In genomic region chrX:10582945-10583344, GRCh38 we compare ENCODE assay signal across 27 cellular contexts. TPM values are rescaled to one million over a fixed set of nuclear protein-coding genes. Genes with fewer than 3 reads are reported as not detected.
DNase-seq lines count a peak whose midpoint lies in the region; ATAC-seq, FAIRE-seq and TF ChIP-seq lines count a peak whose summit lies in the region.
"Had no signal": no experiment of that assay in that cellular context is flagged by ENCODE, and none has a peak within 500 bp of the region (broad histone marks: within the 10 kb centered on the region; RNA-seq: fewer than 3 reads in every experiment).

No MANE protein-coding gene starts in this region.

- H3K9me3 ChIP-seq in A549 (peaks cover 16% of the 10 kb centered on the region), HEK293 (ENCODE audit: control insufficient read depth, insufficient read depth, low read depth, low read length) (no peaks in the 10 kb centered on the region), astrocyte (ENCODE audit: insufficient read depth, low read depth, low read length) (peaks cover 2% of the 10 kb centered on the region)
- H3K9me3 ChIP-seq: vagina had no signal

- ATAC-seq in A549 (no peak), GM21526 (IDR thresholded peaks at IDR 0.05; ENCODE audit: low FRiP score, unreplicated experiment) (no peak), GM18502 (IDR thresholded peaks at IDR 0.05; ENCODE audit: poor library complexity, unreplicated experiment) (no peak), HG03196 (IDR thresholded peaks at IDR 0.05; ENCODE audit: unreplicated experiment) (no peak)
- ATAC-seq: activated CD8-positive, alpha-beta T cell treated with anti-CD3 and anti-CD28 coated beads for 36 hours had no signal

- H3K4me3 ChIP-seq in A549 (peak overlapping the region; percentile 17; the same call in 1 of the 3 replicates), HEK293 (ENCODE audit: low read depth, low read length) (no peak overlapping the region), astrocyte (ENCODE audit: insufficient read depth, low read depth, low read length) (no peak overlapping the region), fibroblast of pulmonary artery (replicated peaks; ENCODE audit: low read depth, low read length) (no peak overlapping the region)
- H3K4me3 ChIP-seq: left lung, mucosa of descending colon, vagina had no signal

- H3K4me1 Mint-ChIP-seq in astrocyte (ENCODE audit: low read depth, unreplicated experiment) = peaks cover 22% of the 10 kb centered on the region
- H3K4me1 Mint-ChIP-seq: activated naive CD4-positive, alpha-beta T cell treated with anti-CD3 and anti-CD28 coated beads, Interleukin-2, amount 50 U/mL, for 24 hours; CD4-positive, CD25-positive, alpha-beta regulatory T cell had no signal

- H3K4me3 Mint-ChIP-seq in astrocyte (ENCODE audit: unreplicated experiment) = no peak overlapping the region
- H3K4me3 Mint-ChIP-seq: activated CD8-positive, alpha-beta T cell treated with anti-CD3 and anti-CD28 coated beads for 36 hours; activated naive CD4-positive, alpha-beta T cell treated with anti-CD3 and anti-CD28 coated beads, Interleukin-2, amount 50 U/mL, for 24 hours; brain had no signal

- peaks cover 7% of the 10 kb centered on the region for H3K36me3 Mint-ChIP-seq in astrocyte (ENCODE audit: low read depth, unreplicated experiment)
- H3K36me3 Mint-ChIP-seq: activated naive CD4-positive, alpha-beta T cell treated with anti-CD3 and anti-CD28 coated beads, Interleukin-2, amount 50 U/mL, for 24 hours; CD4-positive, CD25-positive, alpha-beta regulatory T cell had no signal

- no peak overlapping the region for H2AFZ ChIP-seq in astrocyte (ENCODE audit: low read depth, low read length)

- no peaks in the 10 kb centered on the region for H3K27me3 Mint-ChIP-seq in astrocyte (ENCODE audit: low read depth, unreplicated experiment)
- H3K27me3 Mint-ChIP-seq: activated CD8-positive, alpha-beta T cell treated with anti-CD3 and anti-CD28 coated beads for 36 hours; activated naive CD4-positive, alpha-beta T cell treated with anti-CD3 and anti-CD28 coated beads, Interleukin-2, amount 50 U/mL, for 24 hours; CD4-positive, CD25-positive, alpha-beta regulatory T cell had no signal

- TF ChIP-seq EP300 in A549 (IDR thresholded peaks at IDR 0.05) = no peak

- TF ChIP-seq CTCF in A549 (IDR thresholded peaks at IDR 0.05) (no peak), HEK293 (tag by site-specific recombination; IDR thresholded peaks at IDR 0.05) (no peak), astrocyte (IDR thresholded peaks at IDR 0.05; ENCODE audit: insufficient read depth, low read depth, low read length) (no peak), fibroblast of pulmonary artery (IDR thresholded peaks at IDR 0.05; ENCODE audit: low read length, missing control alignments) (no peak)

- peaks cover 58% of the 10 kb centered on the region for H3K4me1 ChIP-seq in A549
- H3K4me1 ChIP-seq in HEK293 (ENCODE audit: control insufficient read depth, insufficient read depth, low read length) = no peaks in the 10 kb centered on the region
- H3K4me1 ChIP-seq in astrocyte (ENCODE audit: insufficient read depth, low read length) = peaks cover 9% of the 10 kb centered on the region
- H3K4me1 ChIP-seq: left lung, vagina had no signal

- H4K20me1 ChIP-seq in astrocyte (ENCODE audit: insufficient read depth, low read length) = no peaks in the 10 kb centered on the region

- no peaks in the 10 kb centered on the region for H3K27me3 ChIP-seq in astrocyte (ENCODE audit: insufficient read depth, low read length)
- H3K27me3 ChIP-seq: left lung, vagina had no signal

- H3K27ac ChIP-seq in A549 (peak overlapping the region; percentile 95 to 96), HEK293 (ENCODE audit: extremely low read depth, low read depth, low read length) (no peak overlapping the region), astrocyte (ENCODE audit: low read depth, low read length) (no peak overlapping the region)
- H3K27ac ChIP-seq: left lung, vagina had no signal

- H3K4me2 ChIP-seq in A549 (peak overlapping the region; percentile 94), astrocyte (ENCODE audit: low read length) (no peak overlapping the region)

- peaks cover 15% of the 10 kb centered on the region for H3K9me3 Mint-ChIP-seq in astrocyte (ENCODE audit: unreplicated experiment)

- H3K27ac Mint-ChIP-seq in astrocyte (ENCODE audit: unreplicated experiment) = no peak overlapping the region
- H3K27ac Mint-ChIP-seq: activated CD8-positive, alpha-beta T cell treated with anti-CD3 and anti-CD28 coated beads for 36 hours; activated naive CD4-positive, alpha-beta T cell treated with anti-CD3 and anti-CD28 coated beads, Interleukin-2, amount 50 U/mL, for 24 hours; brain; CD4-positive, CD25-positive, alpha-beta regulatory T cell had no signal

- CTCF ChIA-PET in A549 (lab: Yijun Ruan, JAX) (interaction anchor here (1.0 to 2.0 kb wide), 5 partner anchors 16 to 518 kb away, joined by 3 to 7 read pairs (median 3); no protein-coding TSS in a partner anchor), HEK293 (lab: Yijun Ruan, JAX) (no interaction called here)

- peaks cover 0 to 5% of the 10 kb centered on the region in 2 experiments; a peak in 1 of 3 replicates for H3K36me3 ChIP-seq in HEK293 (ENCODE audit: control insufficient read depth in 2 of 2, insufficient read depth in 1 of 2, low read length in 2 of 2)
- H3K36me3 ChIP-seq in astrocyte (ENCODE audit: insufficient read depth, low read length) = no peaks in the 10 kb centered on the region
- H3K36me3 ChIP-seq: left lung, vagina had no signal

- POLR2A ChIA-PET in A549 (lab: Yijun Ruan, JAX) (interaction anchor here (1.0 to 1.2 kb wide), 2 partner anchors 17 to 37 kb away, joined by 3 to 4 read pairs; no protein-coding TSS in a partner anchor), HEK293 (lab: Yijun Ruan, JAX) (interaction anchor here (0.5 to 0.6 kb wide), 3 partner anchors 187 to 1734 kb away, joined by 3 read pairs; no protein-coding TSS in a partner anchor)

- TF ChIP-seq POLR2A in A549 (IDR thresholded peaks at IDR 0.05; ENCODE audit: low read length) = no peak

- no peak for TF ChIP-seq RAD21 in A549 (conservative IDR thresholded peaks at IDR 0.05 in 1 of 2, IDR thresholded peaks at IDR 0.05 in 1 of 2)

- H3K9ac ChIP-seq in astrocyte (ENCODE audit: low read length) = no peak overlapping the region

- FAIRE-seq in A549 (lab: Jason Lieb, UNC) (no peak), astrocyte (lab: Jason Lieb, UNC) (no peak)
- FAIRE-seq: A204.1, endometrium had no signal

- peaks cover 42% of the 10 kb centered on the region for H3K79me2 ChIP-seq in astrocyte (ENCODE audit: insufficient read depth, low read length)

- DNase-seq in A549 (ENCODE audit: low read depth in 1 of 2, low spot score in 1 of 2) = peak in 1 of 2 experiments; percentile 56
- DNase-seq in astrocyte (ENCODE audit: low read depth) = peak; percentile 67
- DNase-seq in fibroblast of pulmonary artery (ENCODE audit: low read depth) = peak; percentile 63
- DNase-seq in AML-193 (lab: John Stamatoyannopoulos, UW) = no peak
- DNase-seq: activated CD8-positive, alpha-beta T cell treated with anti-CD3 and anti-CD28 coated beads for 36 hours; activated T-cell treated with anti-CD3 and anti-CD28 coated beads, Interleukin-2, amount 50 U/mL, for 48 hours; CD4-positive, CD25-positive, alpha-beta regulatory T cell; cortex of kidney; DMS53; KG1; left lung; mucosa of descending colon; NCI-H1092 treated with DMSO at 0.1 percent for 48 hours; NCI-H2107; NCI-H526; retina; SHP77 treated with DMSO at 0.1 percent for 48 hours; T-helper 1 cell had no signal

TF ChIP-seq in A549, 52 proteins besides CTCF, POLR2A, EP300 and RAD21:
- TF ChIP-seq GATA3 (IDR thresholded peaks at IDR 0.05; ENCODE audit: borderline replicate concordance) = no peak
- 0 out of 2 replicates have a peak, but pooled peaks have one; percentile 7 for TF ChIP-seq HES2 (IDR thresholded peaks at IDR 0.05)
- no peak; the same call in 1 of the 2 replicates for TF ChIP-seq FOSL2 (IDR thresholded peaks at IDR 0.05)
- TF ChIP-seq FOSL2 (CRISPR knock-in tag; IDR thresholded peaks at IDR 0.05) = peak; percentile 71
- no peak for TF ChIP-seq RCOR1 (IDR thresholded peaks at IDR 0.05; ENCODE audit: low read depth, low read length)

TF ChIP-seq in HEK293, 187 proteins besides CTCF, POLR2A, EP300 and RAD21:
- peak; percentile 83 for TF ChIP-seq SETDB1 (IDR thresholded peaks at IDR 0.05; ENCODE audit: insufficient read length, low read length)
- TF ChIP-seq HOXD13 (CRISPR knock-in tag; IDR thresholded peaks at IDR 0.05; ENCODE audit: borderline replicate concordance) = no peak

RNA-seq across cellular contexts. Expression of gene MID1, which starts 37.4 kb away (rescaled TPM):
- 106 and 113 TPM in 2 replicates for polyA plus RNA-seq in A549 (2011; rRNA removed)
- polyA plus RNA-seq in A549 (2012; cell fraction: cytosol; rRNA removed) = 54.5 and 56.8 TPM in 2 replicates
- 106 and 115 TPM in 2 replicates for polyA plus RNA-seq in A549 (2012; cell fraction: nucleus; rRNA removed)
- polyA plus RNA-seq in A549 (2017; fragmentation: RNase III; extraction: RNeasy Plus Mini Kit Qiagen cat#74134 plus additional on column Dnase treatment) = 58.3 to 59.8 TPM (median 59.5 TPM) in 3 replicates
- 178 and 200 TPM in 2 replicates for polyA minus RNA-seq in A549 (2011; rRNA and poly(A)+ RNA removed)
- 16.8 and 31.2 TPM in 2 replicates for total RNA-seq in astrocyte
- total RNA-seq: CD4-positive, CD25-positive, alpha-beta regulatory T cell had no signal
- polyA plus RNA-seq: CD4-positive, CD25-positive, alpha-beta regulatory T cell had no signal

Comparison
In these comparisons a context has a peak if more than half of its experiments do, and no peak if none do; other contexts are left out.
1. DNase-seq: peak in astrocyte (single experiment) and fibroblast of pulmonary artery (single experiment); none in AML-193 (0 of 2).
2. H3K27ac ChIP-seq: peak in A549 (2 of 2); none in HEK293 (single experiment) and astrocyte (single experiment).